ENCODE assay signal across 28 cellular contexts in the genomic region with DNA sequence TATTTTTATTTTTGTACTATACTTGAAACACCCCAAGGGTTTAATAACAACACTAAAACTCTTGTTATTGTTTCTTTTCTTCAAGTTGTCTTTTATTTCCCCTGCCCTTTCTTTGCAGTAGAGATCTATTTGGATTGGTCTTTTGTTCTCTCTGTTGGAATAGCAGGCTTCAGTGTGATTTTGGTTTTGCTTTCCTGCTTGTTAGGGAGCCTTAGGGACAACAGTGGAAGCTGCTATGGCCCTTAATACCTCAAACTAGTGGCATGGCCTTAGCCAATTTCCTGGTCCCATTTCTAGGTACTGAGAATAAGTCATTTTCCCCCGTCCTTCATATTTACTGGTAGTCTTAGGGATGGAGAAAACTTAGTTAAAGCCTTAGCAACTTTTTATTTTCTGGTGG.
"Had no signal": no experiment of that assay in that cellular context is flagged by ENCODE, and none has a peak within 500 bp of the region (broad histone marks: within the 10 kb centered on the region; RNA-seq: fewer than 3 reads in every experiment).

No MANE protein-coding gene starts in this region.

- H3K36me3 Mint-ChIP-seq: immature natural killer cell; naive thymus-derived CD4-positive, alpha-beta T cell; stimulated activated naive B cell treated with anti-CD40 and anti-IgM and Interleukin-4, amounts not matched to agents 10 μg/mL and 1 μg/mL and 100 μg/mL, for 72 hours had no signal

- H3K4me2 ChIP-seq: smooth muscle cell had no signal

- H3K4me3 Mint-ChIP-seq: immature natural killer cell; naive thymus-derived CD4-positive, alpha-beta T cell; natural killer cell treated with Interleukin-12 subunit alpha and Interleukin-12 subunit beta and Interleukin-15 and Interleukin-18, amount 100 ng/mL, for 72 hours; neural crest cell; stimulated activated naive B cell treated with anti-CD40 and anti-IgM and Interleukin-4, amounts not matched to agents 10 μg/mL and 1 μg/mL and 100 μg/mL, for 72 hours; stimulated activated naive CD8-positive, alpha-beta T cell treated with anti-CD3 and anti-CD28 coated beads, Interleukin-15, Interleukin-2, amounts not matched to agents 100 ng/mL and 50 ng/mL, for 24 hours had no signal

- H3K36me3 ChIP-seq: heart left ventricle, left lung, ovary, right atrium auricular region, right lobe of liver, suprapubic skin, thoracic aorta, tibial artery, uterus had no signal

- H3K27ac ChIP-seq: heart left ventricle, left lung, ovary, right atrium auricular region, right lobe of liver, suprapubic skin, thoracic aorta, tibial artery, uterus had no signal

- H3K4me3 ChIP-seq: heart left ventricle, left lung, lung, mucosa of descending colon, ovary, right atrium auricular region, right lobe of liver, smooth muscle cell, suprapubic skin, thoracic aorta, tibial artery, uterus had no signal

- ATAC-seq: heart left ventricle; left colon; left lung; mucosa of descending colon; naive thymus-derived CD4-positive, alpha-beta T cell; natural killer cell treated with Interleukin-12 subunit alpha and Interleukin-12 subunit beta and Interleukin-15 and Interleukin-18, amount 100 ng/mL, for 72 hours; right lobe of liver; stimulated activated naive B cell treated with anti-CD40 and anti-IgM and Interleukin-4, amounts not matched to agents 10 μg/mL and 1 μg/mL and 100 μg/mL, for 72 hours had no signal

- FAIRE-seq: islet of Langerhans, kidney had no signal

- H3K4me1 ChIP-seq: heart left ventricle, left lung, right atrium auricular region, right lobe of liver, suprapubic skin, tibial artery, uterus had no signal

- H3K4me1 Mint-ChIP-seq: immature natural killer cell; naive thymus-derived CD4-positive, alpha-beta T cell; neural crest cell; stimulated activated naive B cell treated with anti-CD40 and anti-IgM and Interleukin-4, amounts not matched to agents 10 μg/mL and 1 μg/mL and 100 μg/mL, for 72 hours had no signal

- H3K9me3 ChIP-seq: heart left ventricle, left lung, mucosa of descending colon, ovary, right atrium auricular region, right lobe of liver, suprapubic skin, thoracic aorta, tibial artery, uterus had no signal

- DNase-seq: heart left ventricle; hypothalamus; immature natural killer cell; kidney; left colon; left lung; midbrain; mucosa of descending colon; naive thymus-derived CD4-positive, alpha-beta T cell; ovary; right lobe of liver; stimulated activated CD4-positive, alpha-beta T cell treated with anti-CD3 and anti-CD28 coated beads, Interleukin-15, amount 100 ng/mL, for 24 hours; stimulated activated CD4-positive, alpha-beta T cell treated with anti-CD3 and anti-CD28 coated beads, Interleukin-2, amount 100 ng/mL, for 24 hours; stimulated activated CD4-positive, alpha-beta T cell treated with anti-CD3 and anti-CD28 coated beads, Interleukin-4, amount 100 ng/mL, for 1 hour; stimulated activated naive B cell treated with anti-CD40 and anti-IgM and Interleukin-4, amounts not matched to agents 10 μg/mL and 1 μg/mL and 100 μg/mL, for 72 hours; tibial artery; trophoblast cell; uterus had no signal

- H3K27ac Mint-ChIP-seq: immature natural killer cell; naive thymus-derived CD4-positive, alpha-beta T cell; natural killer cell treated with Interleukin-12 subunit alpha and Interleukin-12 subunit beta and Interleukin-15 and Interleukin-18, amount 100 ng/mL, for 72 hours; progenitor cell of endocrine pancreas; stimulated activated naive B cell treated with anti-CD40 and anti-IgM and Interleukin-4, amounts not matched to agents 10 μg/mL and 1 μg/mL and 100 μg/mL, for 72 hours; stimulated activated naive CD8-positive, alpha-beta T cell treated with anti-CD3 and anti-CD28 coated beads, Interleukin-15, Interleukin-2, amounts not matched to agents 100 ng/mL and 50 ng/mL, for 24 hours had no signal

- H3K27me3 Mint-ChIP-seq: naive thymus-derived CD4-positive, alpha-beta T cell; natural killer cell treated with Interleukin-12 subunit alpha and Interleukin-12 subunit beta and Interleukin-15 and Interleukin-18, amount 100 ng/mL, for 72 hours; progenitor cell of endocrine pancreas; stimulated activated naive B cell treated with anti-CD40 and anti-IgM and Interleukin-4, amounts not matched to agents 10 μg/mL and 1 μg/mL and 100 μg/mL, for 72 hours; stimulated activated naive CD8-positive, alpha-beta T cell treated with anti-CD3 and anti-CD28 coated beads, Interleukin-15, Interleukin-2, amounts not matched to agents 100 ng/mL and 50 ng/mL, for 24 hours had no signal

- H3K27me3 ChIP-seq: heart left ventricle, left lung, ovary, right atrium auricular region, right lobe of liver, suprapubic skin, tibial artery, uterus had no signal
